Comparison of ENCODE assay signal across 31 cellular contexts in the genomic region with DNA sequence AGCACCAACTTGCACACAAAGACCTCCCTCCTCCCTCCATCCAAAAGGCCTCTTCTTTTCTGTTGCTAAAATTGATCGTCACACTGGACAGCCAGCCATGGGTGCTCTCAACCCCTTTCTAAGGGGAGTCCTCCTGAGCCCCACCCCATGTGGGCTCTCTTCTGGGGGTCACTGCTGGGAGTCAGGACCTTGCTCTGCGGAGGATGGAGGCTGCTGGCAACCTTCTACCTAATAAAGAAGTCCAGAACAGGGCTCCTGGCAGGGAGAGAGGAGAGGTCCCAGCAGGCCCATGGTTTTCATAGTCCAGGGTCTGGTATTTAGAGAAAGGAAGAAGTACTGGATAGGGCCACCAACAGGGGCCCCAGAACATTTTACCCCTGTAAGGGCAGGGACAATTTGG.
"Had no signal": no experiment of that assay in that cellular context is flagged by ENCODE, and none has a peak within 500 bp of the region (broad histone marks: within the 10 kb centered on the region; RNA-seq: fewer than 3 reads in every experiment).

No MANE protein-coding gene starts in this region.

- H3K36me3 ChIP-seq: adrenal gland, cardiac muscle cell, esophagus muscularis mucosa, gastrocnemius medialis, WERI-Rb-1 had no signal

- H3K27ac ChIP-seq: adrenal gland, body of pancreas, cardiac muscle cell, esophagus muscularis mucosa, foreskin keratinocyte, gastrocnemius medialis, WERI-Rb-1 had no signal

- DNase-seq: activated B cell treated with CpG ODN at 0.5 μM for 24 hours; activated CD4-positive, alpha-beta memory T cell treated with anti-CD3 and anti-CD28 coated beads for 36 hours; activated CD4-positive, alpha-beta T cell treated with anti-CD3 and anti-CD28 coated beads for 48 hours; activated CD4-positive, alpha-beta T cell treated with anti-CD3 and anti-CD28 coated beads, Interleukin-2, amount 50 U/mL, for 1 hour; activated CD8-positive, alpha-beta memory T cell treated with anti-CD3 and anti-CD28 coated beads, Interleukin-2, amount 10 ng/mL, durations not matched to agents 7 days and 5 days; activated CD8-positive, alpha-beta memory T cell treated with anti-CD3 and anti-CD28 coated beads, Interleukin-2, amount 50 U/mL, for 4 hours; activated CD8-positive, alpha-beta T cell treated with anti-CD3 and anti-CD28 coated beads, Interleukin-2, amount 10 ng/mL, durations not matched to agents 7 days and 5 days; activated effector memory CD4-positive, alpha-beta T cell treated with Interleukin-2 at 50 U/mL for 16 hours; activated naive CD4-positive, alpha-beta T cell treated with anti-CD3 and anti-CD28 coated beads for 36 hours; activated naive CD8-positive, alpha-beta T cell treated with anti-CD3 and anti-CD28 coated beads for 36 hours; activated naive CD8-positive, alpha-beta T cell treated with anti-CD3 and anti-CD28 coated beads, Interleukin-2, amount 50 U/mL, for 24 hours; activated T-cell treated with anti-CD3 and anti-CD28 coated beads, Interleukin-2, amount 50 U/mL, for 24 hours; amygdala; body of pancreas; cortex of kidney; dermis blood vessel endothelial cell; effector CD4-positive, alpha-beta T cell; effector memory CD8-positive, alpha-beta T cell; erythroblast; foreskin keratinocyte; gastrocnemius medialis; glutamatergic neuron; SW 1271; T-cell; T-helper 9 cell; WERI-Rb-1 had no signal

- H3K27me3 ChIP-seq: adrenal gland, body of pancreas, cardiac muscle cell had no signal

- H3K9me3 ChIP-seq: adrenal gland, body of pancreas, gastrocnemius medialis had no signal

- H3K4me1 ChIP-seq: adrenal gland, body of pancreas, esophagus muscularis mucosa had no signal

- H3K4me3 ChIP-seq: adrenal gland, body of pancreas, cardiac muscle cell, esophagus muscularis mucosa, gastrocnemius medialis had no signal

- ATAC-seq: activated CD4-positive, CD25-positive, alpha-beta regulatory T cell treated with anti-CD3 and anti-CD28 coated beads, Interleukin-2, amount 50 U/mL, for 24 hours; activated CD8-positive, alpha-beta memory T cell treated with anti-CD3 and anti-CD28 coated beads, Interleukin-2, amount 10 ng/mL, durations not matched to agents 7 days and 5 days; activated CD8-positive, alpha-beta T cell treated with anti-CD3 and anti-CD28 coated beads, Interleukin-2, amount 10 ng/mL, durations not matched to agents 7 days and 5 days; activated naive CD8-positive, alpha-beta T cell treated with anti-CD3 and anti-CD28 coated beads, Interleukin-2, amount 50 U/mL, for 24 hours; activated T-helper 17 cell treated with anti-CD3 and anti-CD28 coated beads, Interleukin-2, amount 50 U/mL, for 72 hours; body of pancreas; effector memory CD8-positive, alpha-beta T cell; foreskin keratinocyte; gastrocnemius medialis; T-cell had no signal
